In genomic region chr17:35684046-35684802, GRCh38 we compare ENCODE assay signal across 15 cellular contexts. TPM values are rescaled to one million over a fixed set of nuclear protein-coding genes. Genes with fewer than 3 reads are reported as not detected.
DNase-seq lines count a peak whose midpoint lies in the region; ATAC-seq and TF ChIP-seq lines count a peak whose summit lies in the region.
"Had no signal": no experiment of that assay in that cellular context is flagged by ENCODE, and none has a peak within 500 bp of the region (broad histone marks: within the 10 kb centered on the region; RNA-seq: fewer than 3 reads in every experiment).

No MANE protein-coding gene starts in this region.

- H3K27ac ChIP-seq in epithelial cell of prostate: no peak overlapping the region
- no peak overlapping the region for H3K27ac ChIP-seq in neural progenitor cell
- H3K27ac ChIP-seq in heart left ventricle: no peak overlapping the region

- TF ChIP-seq CTCF in neural progenitor cell (IDR thresholded peaks at IDR 0.05) (no peak), heart left ventricle (IDR thresholded peaks at IDR 0.05) (no peak)

- no peaks in the 10 kb centered on the region for H3K79me2 ChIP-seq in neural progenitor cell (ENCODE audit: low read depth)

- no peak overlapping the region for H2AFZ ChIP-seq in neural progenitor cell (replicated peaks)

- no peak overlapping the region for H3K4me3 Mint-ChIP-seq in neural progenitor cell
- H3K4me3 Mint-ChIP-seq: activated B cell treated with CpG ODN at 0.5 μM for 24 hours; CD8-positive, alpha-beta memory T cell had no signal

- peak; percentile 8 for DNase-seq in ELR (ENCODE audit: low read depth)
- peak; percentile 27 for DNase-seq in RKO (ENCODE audit: low spot score)
- DNase-seq in epithelial cell of prostate (ENCODE audit: low read depth, low spot score): peak; percentile 6
- DNase-seq in neural progenitor cell (ENCODE audit: low spot score): peak; percentile 52
- DNase-seq in stimulated activated CD8-positive, alpha-beta memory T cell treated with anti-CD3 and anti-CD28 coated beads, Interleukin-4, amount 100 ng/mL, for 48 hours: no peak
- DNase-seq in heart left ventricle: no peak
- no peak for DNase-seq in NCI-H1048 (lab: John Stamatoyannopoulos, UW)
- DNase-seq: activated B cell treated with CpG ODN at 0.5 μM for 24 hours; activated T-cell treated with anti-CD3 and anti-CD28 coated beads, Interleukin-2, amount 50 U/mL, for 1 hour; amygdala; CD8-positive, alpha-beta memory T cell; nucleus accumbens; SHP77; stimulated activated naive CD4-positive, alpha-beta T cell had no signal

- peak overlapping the region; percentile 1 for H3K4me2 ChIP-seq in neural progenitor cell

- TF ChIP-seq POLR2A in heart left ventricle (IDR thresholded peaks at IDR 0.05): no peak

- H3F3A ChIP-seq in neural progenitor cell (ENCODE audit: low read depth): peaks cover 15% of the 10 kb centered on the region

- H3K9ac ChIP-seq in neural progenitor cell: no peak overlapping the region

- ATAC-seq in heart left ventricle: no peak
- no peak for ATAC-seq in HG02884 (IDR thresholded peaks at IDR 0.05; ENCODE audit: unreplicated experiment)

- no peaks in the 10 kb centered on the region for H3K27me3 ChIP-seq in neural progenitor cell
- H3K27me3 ChIP-seq in heart left ventricle: no peaks in the 10 kb centered on the region

- no peak overlapping the region for H3K27ac Mint-ChIP-seq in neural progenitor cell
- H3K27ac Mint-ChIP-seq: activated B cell treated with CpG ODN at 0.5 μM for 24 hours had no signal

- WGBS in heart left ventricle, 4 donors: 79 to 96% (median 90%) methylated on average over 2 of the region's 2 CpGs

- no peak overlapping the region for H3K4me3 ChIP-seq in neural progenitor cell
- no peak overlapping the region for H3K4me3 ChIP-seq in heart left ventricle

- H3K4me1 ChIP-seq in neural progenitor cell (peaks cover 19% of the 10 kb centered on the region), heart left ventricle (peaks cover 0 to 7% (median 0%) of the 10 kb centered on the region in 12 donors)

- no peaks in the 10 kb centered on the region for H3K36me3 ChIP-seq in neural progenitor cell
- H3K36me3 ChIP-seq in heart left ventricle: peaks cover 0 to 100% (median 90%) of the 10 kb centered on the region in 9 donors

- peaks cover 4% of the 10 kb centered on the region for H3K27me3 Mint-ChIP-seq in neural progenitor cell (ENCODE audit: insufficient read depth, low read depth)
- H3K27me3 Mint-ChIP-seq: activated B cell treated with CpG ODN at 0.5 μM for 24 hours; CD8-positive, alpha-beta memory T cell had no signal

- intact Hi-C loops in heart left ventricle (cut with DNase I): no loop called here

- H3K4me1 Mint-ChIP-seq in neural progenitor cell: no peaks in the 10 kb centered on the region
- H3K4me1 Mint-ChIP-seq: activated B cell treated with CpG ODN at 0.5 μM for 24 hours had no signal

- H3K36me3 Mint-ChIP-seq in neural progenitor cell: peaks cover 27% of the 10 kb centered on the region

- no peaks in the 10 kb centered on the region for H3K9me3 Mint-ChIP-seq in neural progenitor cell
- H3K9me3 Mint-ChIP-seq: activated B cell treated with CpG ODN at 0.5 μM for 24 hours; CD8-positive, alpha-beta memory T cell had no signal

- H3K9me3 ChIP-seq in neural progenitor cell (ENCODE audit: low read depth): no peaks in the 10 kb centered on the region
- H3K9me3 ChIP-seq in heart left ventricle: no peaks in the 10 kb centered on the region

- H4K20me1 ChIP-seq in neural progenitor cell (ENCODE audit: low read depth): peaks cover 9% of the 10 kb centered on the region

RNA-seq across cellular contexts. Expression of gene RASL10B, which starts 47.2 kb away (rescaled TPM):
- total RNA-seq in neural progenitor cell (ENCODE audit: low replicate concordance): 4.8 and 14.5 TPM in 2 replicates
- total RNA-seq in heart left ventricle: 10 to 100 TPM in 5 of 9 donors, 1 to 10 TPM in 4; 8.2 to 78.7 (median 13.0) TPM
- polyA plus RNA-seq in heart left ventricle: 10 to 100 TPM in 1 of 2 donors, 1 to 10 TPM in 1; 7.6 to 12.2 TPM

Comparison
In these comparisons a context has a peak if more than half of its experiments do, and no peak if none do; other contexts are left out.
1. DNase-seq: peak in ELR (single experiment), RKO (single experiment), epithelial cell of prostate (single experiment) and neural progenitor cell (single experiment); none in stimulated activated CD8-positive, alpha-beta memory T cell treated with anti-CD3 and anti-CD28 coated beads, Interleukin-4, amount 100 ng/mL, for 48 hours (single experiment), heart left ventricle (0 of 5) and NCI-H1048 (single experiment).